14 cellular contexts compared by ENCODE assay signal in genomic region chr12:112962561-112962960, GRCh38. TPM values are rescaled to one million over a fixed set of nuclear protein-coding genes. Genes with fewer than 3 reads are reported as not detected.
DNase-seq lines count a peak whose midpoint lies in the region; ATAC-seq lines count a peak whose summit lies in the region.
"Had no signal": no experiment of that assay in that cellular context is flagged by ENCODE, and none has a peak within 500 bp of the region (broad histone marks: within the 10 kb centered on the region; RNA-seq: fewer than 3 reads in every experiment).

No MANE protein-coding gene starts in this region.

- H3K36me3 Mint-ChIP-seq in activated naive CD8-positive, alpha-beta T cell treated with anti-CD3 and anti-CD28 coated beads, Interleukin-2, amount 10 ng/mL, durations not matched to agents 7 days and 5 days: peaks cover 82% of the 10 kb centered on the region
- H3K36me3 Mint-ChIP-seq in activated naive CD8-positive, alpha-beta T cell treated with anti-CD3 and anti-CD28 coated beads, Interleukin-2, amount 50 U/mL, for 24 hours (ENCODE audit: low read depth): peaks cover 46% of the 10 kb centered on the region

- H3K27me3 Mint-ChIP-seq in activated naive CD8-positive, alpha-beta T cell treated with anti-CD3 and anti-CD28 coated beads, Interleukin-2, amount 10 ng/mL, durations not matched to agents 7 days and 5 days: no peaks in the 10 kb centered on the region
- H3K27me3 Mint-ChIP-seq in activated naive CD8-positive, alpha-beta T cell treated with anti-CD3 and anti-CD28 coated beads, Interleukin-2, amount 50 U/mL, for 24 hours: no peaks in the 10 kb centered on the region
- H3K27me3 Mint-ChIP-seq: CD8-positive, alpha-beta memory T cell had no signal

- H3K9me3 Mint-ChIP-seq in activated naive CD8-positive, alpha-beta T cell treated with anti-CD3 and anti-CD28 coated beads, Interleukin-2, amount 10 ng/mL, durations not matched to agents 7 days and 5 days: no peaks in the 10 kb centered on the region
- peaks cover 3% of the 10 kb centered on the region for H3K9me3 Mint-ChIP-seq in activated naive CD8-positive, alpha-beta T cell treated with anti-CD3 and anti-CD28 coated beads, Interleukin-2, amount 50 U/mL, for 24 hours

- peak; percentile 15 for DNase-seq in activated naive CD8-positive, alpha-beta T cell treated with anti-CD3 and anti-CD28 coated beads, Interleukin-2, amount 10 ng/mL, durations not matched to agents 7 days and 5 days
- no peak for DNase-seq in activated naive CD8-positive, alpha-beta T cell treated with anti-CD3 and anti-CD28 coated beads, Interleukin-2, amount 50 U/mL, for 24 hours
- DNase-seq in ecto neural progenitor cell (ENCODE audit: low spot score): peak; percentile 40
- DNase-seq in islet precursor cell: peak; percentile 43
- peak; percentile 61 for DNase-seq in posterior vena cava (ENCODE audit: low spot score)
- no peak for DNase-seq in NCI-H187 treated with DMSO at 0.1 percent for 48 hours (lab: John Stamatoyannopoulos, UW)
- DNase-seq: 8988T; AML-193; Caco-2; CD8-positive, alpha-beta memory T cell; DND-41; GDM1 had no signal

- no peak for ATAC-seq in activated naive CD8-positive, alpha-beta T cell treated with anti-CD3 and anti-CD28 coated beads, Interleukin-2, amount 10 ng/mL, durations not matched to agents 7 days and 5 days (ENCODE audit: low read depth)
- no peak for ATAC-seq in activated naive CD8-positive, alpha-beta T cell treated with anti-CD3 and anti-CD28 coated beads, Interleukin-2, amount 50 U/mL, for 24 hours
- ATAC-seq in HG03095 (IDR thresholded peaks at IDR 0.05; ENCODE audit: unreplicated experiment): no peak
- ATAC-seq: HCT116 had no signal

- H3K4me1 Mint-ChIP-seq in activated naive CD8-positive, alpha-beta T cell treated with anti-CD3 and anti-CD28 coated beads, Interleukin-2, amount 10 ng/mL, durations not matched to agents 7 days and 5 days: peaks cover 23% of the 10 kb centered on the region
- no peaks in the 10 kb centered on the region for H3K4me1 Mint-ChIP-seq in activated naive CD8-positive, alpha-beta T cell treated with anti-CD3 and anti-CD28 coated beads, Interleukin-2, amount 50 U/mL, for 24 hours

- H3K4me3 Mint-ChIP-seq in activated naive CD8-positive, alpha-beta T cell treated with anti-CD3 and anti-CD28 coated beads, Interleukin-2, amount 10 ng/mL, durations not matched to agents 7 days and 5 days: no peak overlapping the region
- H3K4me3 Mint-ChIP-seq in activated naive CD8-positive, alpha-beta T cell treated with anti-CD3 and anti-CD28 coated beads, Interleukin-2, amount 50 U/mL, for 24 hours: no peak overlapping the region

- intact Hi-C loops in posterior vena cava (cut with DNase I): no loop called here

- H3K27ac Mint-ChIP-seq in activated naive CD8-positive, alpha-beta T cell treated with anti-CD3 and anti-CD28 coated beads, Interleukin-2, amount 10 ng/mL, durations not matched to agents 7 days and 5 days: no peak overlapping the region
- no peak overlapping the region for H3K27ac Mint-ChIP-seq in activated naive CD8-positive, alpha-beta T cell treated with anti-CD3 and anti-CD28 coated beads, Interleukin-2, amount 50 U/mL, for 24 hours

- POLR2A ChIA-PET in activated naive CD8-positive, alpha-beta T cell treated with anti-CD3 and anti-CD28 coated beads, Interleukin-2, amount 10 ng/mL, durations not matched to agents 7 days and 5 days (lab: Charles Lee): interaction anchor here (1.2 to 5.8 kb wide), 2 partner anchors 15 to 56 kb away, joined by 5 to 45 read pairs; partner anchors contain the start of genes OAS1 and OAS2

RNA-seq across cellular contexts. Expression of gene OAS2, which starts 15.8 kb away (rescaled TPM):
- 100 to 1,000 TPM; 244 to 245 TPM for total RNA-seq in activated naive CD8-positive, alpha-beta T cell treated with anti-CD3 and anti-CD28 coated beads, Interleukin-2, amount 10 ng/mL, durations not matched to agents 7 days and 5 days
- total RNA-seq in posterior vena cava: 10 to 100 TPM; 12.5 to 17.7 TPM

RNA-seq across cellular contexts. Expression of gene OAS3, which starts 24.3 kb away (rescaled TPM):
- total RNA-seq in activated naive CD8-positive, alpha-beta T cell treated with anti-CD3 and anti-CD28 coated beads, Interleukin-2, amount 10 ng/mL, durations not matched to agents 7 days and 5 days: 100 to 1,000 TPM; 221 to 222 TPM
- total RNA-seq in posterior vena cava: 10 to 100 TPM; 11.3 to 21.1 TPM

RNA-seq across cellular contexts. Expression of gene OAS1, which starts 55.8 kb away (rescaled TPM):
- total RNA-seq in activated naive CD8-positive, alpha-beta T cell treated with anti-CD3 and anti-CD28 coated beads, Interleukin-2, amount 10 ng/mL, durations not matched to agents 7 days and 5 days: 100 to 1,000 TPM; 138 to 141 TPM
- total RNA-seq in posterior vena cava: 10 to 100 TPM; 10.1 to 17.3 TPM

Comparison
In these comparisons a context has a peak if more than half of its experiments do, and no peak if none do; other contexts are left out.
1. DNase-seq: peak in activated naive CD8-positive, alpha-beta T cell treated with anti-CD3 and anti-CD28 coated beads, Interleukin-2, amount 10 ng/mL, durations not matched to agents 7 days and 5 days (single experiment), ecto neural progenitor cell (single experiment), islet precursor cell (single experiment) and posterior vena cava (single experiment); none in activated naive CD8-positive, alpha-beta T cell treated with anti-CD3 and anti-CD28 coated beads, Interleukin-2, amount 50 U/mL, for 24 hours (single experiment) and NCI-H187 treated with DMSO at 0.1 percent for 48 hours (single experiment).
2. RNA of gene OAS2, which starts 15.8 kb away (total RNA-seq): 244 to 245 TPM in activated naive CD8-positive, alpha-beta T cell treated with anti-CD3 and anti-CD28 coated beads, Interleukin-2, amount 10 ng/mL, durations not matched to agents 7 days and 5 days; 12.5 to 17.7 TPM in posterior vena cava; every median in the first group is over 10 times any median in the second.
3. RNA of gene OAS3, which starts 24.3 kb away (total RNA-seq): 221 to 222 TPM in activated naive CD8-positive, alpha-beta T cell treated with anti-CD3 and anti-CD28 coated beads, Interleukin-2, amount 10 ng/mL, durations not matched to agents 7 days and 5 days; 11.3 to 21.1 TPM in posterior vena cava; every median in the first group is over 10 times any median in the second.
4. RNA of gene OAS1, which starts 55.8 kb away (total RNA-seq): 138 to 141 TPM in activated naive CD8-positive, alpha-beta T cell treated with anti-CD3 and anti-CD28 coated beads, Interleukin-2, amount 10 ng/mL, durations not matched to agents 7 days and 5 days; 10.1 to 17.3 TPM in posterior vena cava; every median in the first group is over 4 times any median in the second.